8 cellular contexts compared by ENCODE assay signal in genomic region chr1:21338568-21339401, GRCh38. TPM values are rescaled to one million over a fixed set of nuclear protein-coding genes. Genes with fewer than 3 reads are reported as not detected.
DNase-seq lines count a peak whose midpoint lies in the region; ATAC-seq and TF ChIP-seq lines count a peak whose summit lies in the region.

No MANE protein-coding gene starts in this region.

- intact Hi-C loops in posterior vena cava (cut with DNase I): loop anchor here in 1 of 2 donors (5.0 kb wide), 1 partner anchor 86 kb away; no protein-coding TSS in a partner anchor

- no peaks in the 10 kb centered on the region for H3K79me2 ChIP-seq in neural progenitor cell (ENCODE audit: low read depth)

- H3K9me3 Mint-ChIP-seq in endodermal cell (no peaks in the 10 kb centered on the region), neural progenitor cell (no peaks in the 10 kb centered on the region)
- H3K9me3 Mint-ChIP-seq in activated T-cell treated with anti-CD3 and anti-CD28 coated beads, Interleukin-2, amount 50 U/mL, for 4 hours: no peaks in the 10 kb centered on the region

- no peak overlapping the region for H2AFZ ChIP-seq in neural progenitor cell (replicated peaks)

- peak overlapping the region; percentile 82 for H3K27ac Mint-ChIP-seq in endodermal cell
- H3K27ac Mint-ChIP-seq in neural progenitor cell: no peak overlapping the region

- peaks cover 3% of the 10 kb centered on the region for H3K36me3 Mint-ChIP-seq in endodermal cell (ENCODE audit: low read depth)
- peaks cover 10% of the 10 kb centered on the region for H3K36me3 Mint-ChIP-seq in activated T-cell treated with anti-CD3 and anti-CD28 coated beads, Interleukin-2, amount 50 U/mL, for 4 hours (ENCODE audit: insufficient read depth)
- H3K36me3 Mint-ChIP-seq in neural progenitor cell: no peaks in the 10 kb centered on the region

- H3K36me3 ChIP-seq in endodermal cell (ENCODE audit: control insufficient read depth, insufficient read depth, low read length) (no peaks in the 10 kb centered on the region), neural progenitor cell (no peaks in the 10 kb centered on the region)

- ATAC-seq in HG02870 (IDR thresholded peaks at IDR 0.05; ENCODE audit: unreplicated experiment) (no peak), HG02571 (IDR thresholded peaks at IDR 0.05; ENCODE audit: unreplicated experiment) (no peak)
- ATAC-seq in activated T-cell treated with anti-CD3 and anti-CD28 coated beads, Interleukin-2, amount 50 U/mL, for 4 hours: no peak

- peaks cover 68% of the 10 kb centered on the region for H3K4me1 Mint-ChIP-seq in endodermal cell
- peaks cover 92% of the 10 kb centered on the region for H3K4me1 Mint-ChIP-seq in activated T-cell treated with anti-CD3 and anti-CD28 coated beads, Interleukin-2, amount 50 U/mL, for 4 hours (ENCODE audit: low read depth)
- H3K4me1 Mint-ChIP-seq in neural progenitor cell: peaks cover 69% of the 10 kb centered on the region

- H3K4me2 ChIP-seq in neural progenitor cell: no peak overlapping the region

- H3K9ac ChIP-seq in endodermal cell (ENCODE audit: extremely low read depth, low read length, poor library complexity, severe bottlenecking): no peak overlapping the region
- no peak overlapping the region for H3K9ac ChIP-seq in neural progenitor cell

- H3K27ac ChIP-seq in endodermal cell (ENCODE audit: low read depth, low read length) (no peak overlapping the region), neural progenitor cell (no peak overlapping the region)

- no peak overlapping the region for H3K4me3 ChIP-seq in endodermal cell (ENCODE audit: low read length)
- no peak overlapping the region for H3K4me3 ChIP-seq in neural progenitor cell

- peak; percentile 90 for DNase-seq in DMS79 treated with DMSO at 0.1 percent for 48 hours (lab: John Stamatoyannopoulos, UW)
- peak; percentile 51 for DNase-seq in NCI-H460 (ENCODE audit: extremely low read depth, low read depth)
- DNase-seq in endodermal cell: peak; percentile 82
- peak; percentile 90 for DNase-seq in posterior vena cava (ENCODE audit: low spot score)
- DNase-seq in activated T-cell treated with anti-CD3 and anti-CD28 coated beads, Interleukin-2, amount 50 U/mL, for 4 hours: no peak
- no peak for DNase-seq in neural progenitor cell (ENCODE audit: low spot score)

- TF ChIP-seq CTCF in endodermal cell (conservative IDR thresholded peaks at IDR 0.05) (no peak), neural progenitor cell (IDR thresholded peaks at IDR 0.05) (no peak)

- H3K27me3 Mint-ChIP-seq in endodermal cell (ENCODE audit: insufficient read depth): peaks cover 10% of the 10 kb centered on the region
- no peaks in the 10 kb centered on the region for H3K27me3 Mint-ChIP-seq in activated T-cell treated with anti-CD3 and anti-CD28 coated beads, Interleukin-2, amount 50 U/mL, for 4 hours (ENCODE audit: low read depth)
- H3K27me3 Mint-ChIP-seq in neural progenitor cell (ENCODE audit: insufficient read depth, low read depth): peaks cover 2% of the 10 kb centered on the region

- H3K27me3 ChIP-seq in endodermal cell (ENCODE audit: control insufficient read depth, insufficient read depth, low read length, poor library complexity, severe bottlenecking) (no peaks in the 10 kb centered on the region), neural progenitor cell (peaks cover 18% of the 10 kb centered on the region)

- 85 to 90% methylated on average over 9 to 10 of the region's 10 CpGs for WGBS in endodermal cell (ENCODE audit: insufficient coverage in 1 of 2, insufficient read length in 1 of 2), 2 experiments

- peaks cover 55% of the 10 kb centered on the region for H4K20me1 ChIP-seq in neural progenitor cell (ENCODE audit: low read depth)

- H3F3A ChIP-seq in neural progenitor cell (ENCODE audit: low read depth): no peaks in the 10 kb centered on the region

- H3K4me3 Mint-ChIP-seq in endodermal cell (no peak overlapping the region), neural progenitor cell (no peak overlapping the region)
- H3K4me3 Mint-ChIP-seq in activated T-cell treated with anti-CD3 and anti-CD28 coated beads, Interleukin-2, amount 50 U/mL, for 4 hours: no peak overlapping the region

- H3K4me1 ChIP-seq in endodermal cell (ENCODE audit: control insufficient read depth, insufficient read depth, low read length) (peaks cover 31% of the 10 kb centered on the region), neural progenitor cell (peaks cover 6% of the 10 kb centered on the region)

- H3K9me3 ChIP-seq in endodermal cell (ENCODE audit: control insufficient read depth, low read length) (no peaks in the 10 kb centered on the region), neural progenitor cell (ENCODE audit: low read depth) (no peaks in the 10 kb centered on the region)

RNA-seq across cellular contexts. Expression of gene ECE1, which starts 48.5 kb away (rescaled TPM):
- total RNA-seq in NCI-H460 (2014; rRNA removed; shearing (Covaris generic)): 72.8 and 79.5 TPM in 2 replicates
- 51.6 and 72.7 TPM in 2 replicates for polyA plus RNA-seq in NCI-H460 (2014; cell fraction: nucleus; rRNA removed)
- total RNA-seq in endodermal cell (10 to 100 TPM; 47.8 to 57.9 TPM), posterior vena cava (100 to 1,000 TPM; 108 to 120 TPM), neural progenitor cell (ENCODE audit: low replicate concordance) (12.5 and 15.2 TPM in 2 replicates)
- polyA plus RNA-seq in endodermal cell (2013, experiment 1 of 2): 38.8 TPM
- polyA plus RNA-seq in endodermal cell (2013, experiment 2 of 2): 42.8 TPM
- 100 to 1,000 TPM; 121 to 168 (median 149) TPM for total RNA-seq in activated T-cell treated with anti-CD3 and anti-CD28 coated beads, Interleukin-2, amount 50 U/mL, for 4 hours

Comparison
In these comparisons a context has a peak if more than half of its experiments do, and no peak if none do; other contexts are left out.
1. DNase-seq: peak in DMS79 treated with DMSO at 0.1 percent for 48 hours (single experiment), NCI-H460 (single experiment), endodermal cell (single experiment) and posterior vena cava (single experiment); none in activated T-cell treated with anti-CD3 and anti-CD28 coated beads, Interleukin-2, amount 50 U/mL, for 4 hours (single experiment) and neural progenitor cell (single experiment).